24 cellular contexts compared by ENCODE assay signal in the genomic region with DNA sequence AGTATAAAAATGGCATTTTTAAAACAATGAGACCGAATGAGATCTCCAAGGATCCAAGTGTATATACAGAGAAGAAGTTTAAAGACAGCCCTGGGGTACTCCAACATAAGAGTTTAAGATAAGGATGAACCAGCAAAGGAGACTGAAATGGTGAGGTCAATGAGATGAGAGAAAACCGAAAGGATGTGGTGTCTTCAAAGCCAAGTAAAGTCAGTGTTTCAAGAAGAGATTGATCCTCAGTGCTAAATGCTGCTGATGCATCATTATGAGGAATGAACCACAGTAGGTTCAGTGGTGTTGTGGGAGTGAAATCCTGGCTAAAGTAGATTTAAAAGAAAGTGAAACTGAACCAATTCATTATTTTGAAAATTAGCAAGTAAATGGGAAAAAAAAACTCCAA. TPM values are rescaled to one million over a fixed set of nuclear protein-coding genes. Genes with fewer than 3 reads are reported as not detected.
DNase-seq lines count a peak whose midpoint lies in the region; ATAC-seq and TF ChIP-seq lines count a peak whose summit lies in the region.
"Had no signal": no experiment of that assay in that cellular context is flagged by ENCODE, and none has a peak within 500 bp of the region (broad histone marks: within the 10 kb centered on the region; RNA-seq: fewer than 3 reads in every experiment).

No MANE protein-coding gene starts in this region.

- H3K4me3 Mint-ChIP-seq in activated CD4-positive, alpha-beta T cell treated with anti-CD3 and anti-CD28 coated beads, Interleukin-2, amount 10 ng/mL, durations not matched to agents 7 days and 5 days, result no peak overlapping the region
- H3K4me3 Mint-ChIP-seq in CD8-positive, alpha-beta T cell, result no peak overlapping the region
- H3K4me3 Mint-ChIP-seq in activated CD8-positive, alpha-beta T cell treated with anti-CD3 and anti-CD28 coated beads for 36 hours, result no peak overlapping the region
- H3K4me3 Mint-ChIP-seq in naive thymus-derived CD8-positive, alpha-beta T cell, result no peak overlapping the region
- H3K4me3 Mint-ChIP-seq: CD14-positive monocyte had no signal

- no peaks in the 10 kb centered on the region for H3K9me3 ChIP-seq in CD8-positive, alpha-beta T cell (ENCODE audit: low read length)
- no peaks in the 10 kb centered on the region for H3K9me3 ChIP-seq in left lung

- DNase-seq in activated CD4-positive, alpha-beta T cell treated with anti-CD3 and anti-CD28 coated beads, Interleukin-2, amount 10 ng/mL, durations not matched to agents 7 days and 5 days, result peak; percentile 33
- DNase-seq in activated CD4-positive, alpha-beta T cell treated with anti-CD3 and anti-CD28 coated beads for 1 hour, result no peak
- DNase-seq in CD8-positive, alpha-beta T cell, result no peak
- no peak for DNase-seq in activated CD8-positive, alpha-beta T cell treated with anti-CD3 and anti-CD28 coated beads for 36 hours
- peak in 4 of 10 donors; percentile 10 to 58 (median 32) for DNase-seq in naive thymus-derived CD8-positive, alpha-beta T cell
- DNase-seq in left lung, result no peak
- DNase-seq: COR-L47, DMS79, IMR-90, Karpas-422, MV-4-11, NCI-H1105 treated with DMSO at 0.1 percent for 48 hours, NCI-H2029 treated with DMSO at 0.1 percent for 48 hours, NCI-H226, NCI-H510A treated with DMSO at 0.1 percent for 48 hours, NCI-H748 treated with DMSO at 0.1 percent for 48 hours, PC-9, RPMI8226, SHP77 had no signal

- no peaks in the 10 kb centered on the region for H3K4me1 Mint-ChIP-seq in activated CD4-positive, alpha-beta T cell treated with anti-CD3 and anti-CD28 coated beads, Interleukin-2, amount 10 ng/mL, durations not matched to agents 7 days and 5 days
- H3K4me1 Mint-ChIP-seq in CD8-positive, alpha-beta T cell (ENCODE audit: low read depth), result no peaks in the 10 kb centered on the region
- H3K4me1 Mint-ChIP-seq in activated CD8-positive, alpha-beta T cell treated with anti-CD3 and anti-CD28 coated beads for 36 hours (ENCODE audit: low read depth), result no peaks in the 10 kb centered on the region
- H3K4me1 Mint-ChIP-seq in naive thymus-derived CD8-positive, alpha-beta T cell, result no peaks in the 10 kb centered on the region
- H3K4me1 Mint-ChIP-seq: CD14-positive monocyte had no signal

- H3K36me3 Mint-ChIP-seq in activated CD4-positive, alpha-beta T cell treated with anti-CD3 and anti-CD28 coated beads, Interleukin-2, amount 10 ng/mL, durations not matched to agents 7 days and 5 days (ENCODE audit: low read depth), result no peaks in the 10 kb centered on the region
- no peaks in the 10 kb centered on the region for H3K36me3 Mint-ChIP-seq in CD8-positive, alpha-beta T cell
- no peaks in the 10 kb centered on the region for H3K36me3 Mint-ChIP-seq in activated CD8-positive, alpha-beta T cell treated with anti-CD3 and anti-CD28 coated beads for 36 hours (ENCODE audit: low read depth)
- no peaks in the 10 kb centered on the region for H3K36me3 Mint-ChIP-seq in naive thymus-derived CD8-positive, alpha-beta T cell
- H3K36me3 Mint-ChIP-seq: CD14-positive monocyte had no signal

- H3K9me3 Mint-ChIP-seq in activated CD4-positive, alpha-beta T cell treated with anti-CD3 and anti-CD28 coated beads, Interleukin-2, amount 10 ng/mL, durations not matched to agents 7 days and 5 days, result no peaks in the 10 kb centered on the region
- no peaks in the 10 kb centered on the region for H3K9me3 Mint-ChIP-seq in CD8-positive, alpha-beta T cell
- no peaks in the 10 kb centered on the region for H3K9me3 Mint-ChIP-seq in activated CD8-positive, alpha-beta T cell treated with anti-CD3 and anti-CD28 coated beads for 36 hours
- no peaks in the 10 kb centered on the region for H3K9me3 Mint-ChIP-seq in naive thymus-derived CD8-positive, alpha-beta T cell

- no peaks in the 10 kb centered on the region for H3K36me3 ChIP-seq in CD8-positive, alpha-beta T cell (ENCODE audit: insufficient read depth, low read length)
- no peaks in the 10 kb centered on the region for H3K36me3 ChIP-seq in left lung

- H3K27me3 ChIP-seq in CD8-positive, alpha-beta T cell (ENCODE audit: insufficient read depth, low read length), result no peaks in the 10 kb centered on the region
- H3K27me3 ChIP-seq in left lung, result no peaks in the 10 kb centered on the region

- no peak overlapping the region for H3K27ac ChIP-seq in CD8-positive, alpha-beta T cell (ENCODE audit: low read depth, low read length)
- H3K27ac ChIP-seq in left lung, result no peak overlapping the region
- H3K27ac ChIP-seq: PC-9 had no signal

- H3K4me1 ChIP-seq in CD8-positive, alpha-beta T cell (ENCODE audit: insufficient read depth, low read length), result peaks cover 9% of the 10 kb centered on the region
- H3K4me1 ChIP-seq in left lung, result no peaks in the 10 kb centered on the region

- intact Hi-C loops in CD8-positive, alpha-beta T cell (cut with DNase I, micrococcal nuclease), result no loop called here
- intact Hi-C loops in activated CD8-positive, alpha-beta T cell treated with anti-CD3 and anti-CD28 coated beads for 36 hours (cut with micrococcal nuclease), result no loop called here
- intact Hi-C loops in left lung (cut with DNase I), result no loop called here

- CTCF ChIA-PET in activated CD4-positive, alpha-beta T cell treated with anti-CD3 and anti-CD28 coated beads, Interleukin-2, amount 10 ng/mL, durations not matched to agents 7 days and 5 days (lab: Charles Lee), result no interaction called here
- CTCF ChIA-PET in CD8-positive, alpha-beta T cell (lab: Charles Lee), result no interaction called here
- CTCF ChIA-PET in activated CD8-positive, alpha-beta T cell treated with anti-CD3 and anti-CD28 coated beads for 36 hours (lab: Charles Lee), result no interaction called here

- ATAC-seq in CD8-positive, alpha-beta T cell, result peak; percentile 36
- peak; percentile 62 for ATAC-seq in activated CD8-positive, alpha-beta T cell treated with anti-CD3 and anti-CD28 coated beads for 36 hours
- peak; percentile 53 to 98 for ATAC-seq in naive thymus-derived CD8-positive, alpha-beta T cell
- no peak for ATAC-seq in HG03354 (IDR thresholded peaks at IDR 0.05; ENCODE audit: poor library complexity, severe bottlenecking, unreplicated experiment)
- no peak for ATAC-seq in GM18520 (IDR thresholded peaks at IDR 0.05; ENCODE audit: unreplicated experiment)
- ATAC-seq in left lung, result no peak
- ATAC-seq: GM12878, HCT116 had no signal

- POLR2A ChIA-PET in activated CD4-positive, alpha-beta T cell treated with anti-CD3 and anti-CD28 coated beads, Interleukin-2, amount 10 ng/mL, durations not matched to agents 7 days and 5 days (lab: Charles Lee), result no interaction called here
- POLR2A ChIA-PET in CD8-positive, alpha-beta T cell (lab: Charles Lee), result no interaction called here
- POLR2A ChIA-PET in activated CD8-positive, alpha-beta T cell treated with anti-CD3 and anti-CD28 coated beads for 36 hours (lab: Charles Lee), result no interaction called here
- POLR2A ChIA-PET in naive thymus-derived CD8-positive, alpha-beta T cell (lab: Charles Lee), result no interaction called here

- TF ChIP-seq CTCF in CD8-positive, alpha-beta T cell (IDR thresholded peaks at IDR 0.05), result no peak
- TF ChIP-seq CTCF in activated CD8-positive, alpha-beta T cell treated with anti-CD3 and anti-CD28 coated beads for 36 hours (IDR thresholded peaks at IDR 0.05), result no peak
- TF ChIP-seq CTCF in left lung (IDR thresholded peaks at IDR 0.05), result no peak

- peaks cover 7% of the 10 kb centered on the region for H3K27me3 Mint-ChIP-seq in activated CD4-positive, alpha-beta T cell treated with anti-CD3 and anti-CD28 coated beads, Interleukin-2, amount 10 ng/mL, durations not matched to agents 7 days and 5 days
- peaks cover 9% of the 10 kb centered on the region for H3K27me3 Mint-ChIP-seq in CD8-positive, alpha-beta T cell (ENCODE audit: low read depth)
- H3K27me3 Mint-ChIP-seq in activated CD8-positive, alpha-beta T cell treated with anti-CD3 and anti-CD28 coated beads for 36 hours, result peaks cover 5% of the 10 kb centered on the region
- H3K27me3 Mint-ChIP-seq in naive thymus-derived CD8-positive, alpha-beta T cell, result peaks cover 0 to 29% (median 10%) of the 10 kb centered on the region in 5 donors

- H3K4me3 ChIP-seq in CD8-positive, alpha-beta T cell (ENCODE audit: low read depth, low read length), result no peak overlapping the region
- no peak overlapping the region for H3K4me3 ChIP-seq in left lung
- H3K4me3 ChIP-seq: GM12878, PC-9 had no signal

- no peak overlapping the region for H3K27ac Mint-ChIP-seq in activated CD4-positive, alpha-beta T cell treated with anti-CD3 and anti-CD28 coated beads, Interleukin-2, amount 10 ng/mL, durations not matched to agents 7 days and 5 days
- no peak overlapping the region for H3K27ac Mint-ChIP-seq in CD8-positive, alpha-beta T cell
- H3K27ac Mint-ChIP-seq in activated CD8-positive, alpha-beta T cell treated with anti-CD3 and anti-CD28 coated beads for 36 hours, result no peak overlapping the region
- no peak overlapping the region for H3K27ac Mint-ChIP-seq in naive thymus-derived CD8-positive, alpha-beta T cell

RNA-seq across cellular contexts. Expression of gene NLK, which starts 38.1 kb away (rescaled TPM):
- 10 to 100 TPM; 13.3 to 15.7 TPM for total RNA-seq in activated CD4-positive, alpha-beta T cell treated with anti-CD3 and anti-CD28 coated beads, Interleukin-2, amount 10 ng/mL, durations not matched to agents 7 days and 5 days
- 1 to 10 TPM; 6.5 to 7.6 TPM for total RNA-seq in CD8-positive, alpha-beta T cell
- 1 to 10 TPM; 7.3 to 7.8 TPM for total RNA-seq in activated CD8-positive, alpha-beta T cell treated with anti-CD3 and anti-CD28 coated beads for 36 hours
- total RNA-seq in naive thymus-derived CD8-positive, alpha-beta T cell, result 10 to 100 TPM; 14.6 to 15.4 TPM
- polyA plus RNA-seq in naive thymus-derived CD8-positive, alpha-beta T cell, result 1 to 10 TPM; 1.5 to 2.1 (median 2.1) TPM
- total RNA-seq in left lung, result 10 to 100 TPM; 19.1 to 21.3 TPM

Comparison
In these comparisons a context has a peak if more than half of its experiments do, and no peak if none do; other contexts are left out.
1. ATAC-seq: peak in CD8-positive, alpha-beta T cell (single experiment), activated CD8-positive, alpha-beta T cell treated with anti-CD3 and anti-CD28 coated beads for 36 hours (single experiment) and naive thymus-derived CD8-positive, alpha-beta T cell (2 of 2); none in HG03354 (single experiment), GM18520 (single experiment) and left lung (single experiment).